Comparison of ENCODE assay signal across 1 cellular context in genomic region chr22:30333707-30334087, GRCh38.
TF ChIP-seq lines count a peak whose summit lies in the region.

No MANE protein-coding gene starts in this region.

TF ChIP-seq in GM12878, 131 proteins besides CTCF, POLR2A, EP300 and RAD21:
- TF ChIP-seq NRF1 (conservative IDR thresholded peaks at IDR 0.05; ENCODE audit: low read depth, low read length) (no peak), CEBPZ (IDR thresholded peaks at IDR 0.05; ENCODE audit: low read depth, low read length) (no peak), NR2C1 (IDR thresholded peaks at IDR 0.05) (no peak), ZNF592 (IDR thresholded peaks at IDR 0.05) (no peak), BRCA1 (IDR thresholded peaks at IDR 0.05; ENCODE audit: low read depth, low read length) (no peak), CHD4 (IDR thresholded peaks at IDR 0.05) (no peak), YY1 (IDR thresholded peaks at IDR 0.05; ENCODE audit: low read depth, low read length) (no peak), SIN3A (IDR thresholded peaks at IDR 0.05; ENCODE audit: low read depth, low read length) (no peak), POU2F2 (IDR thresholded peaks at IDR 0.05; ENCODE audit: borderline replicate concordance, low read depth, low read length) (no peak), NBN (IDR thresholded peaks at IDR 0.05) (no peak), MYB (IDR thresholded peaks at IDR 0.05; ENCODE audit: borderline replicate concordance, low read depth, low read length) (no peak), HCFC1 (IDR thresholded peaks at IDR 0.05; ENCODE audit: low read length) (no peak), IRF5 (IDR thresholded peaks at IDR 0.05; ENCODE audit: borderline replicate concordance) (no peak), ZZZ3 (IDR thresholded peaks at IDR 0.05; ENCODE audit: control insufficient read depth, insufficient read length, low read depth) (no peak), SKIL (IDR thresholded peaks at IDR 0.05; ENCODE audit: low read depth, poor library complexity, severe bottlenecking) (no peak), ZNF622 (IDR thresholded peaks at IDR 0.05) (no peak), USF2 (IDR thresholded peaks at IDR 0.05; ENCODE audit: borderline replicate concordance, low read depth, low read length) (no peak), SP1 (IDR thresholded peaks at IDR 0.05; ENCODE audit: low read depth, low read length) (no peak), TARDBP (IDR thresholded peaks at IDR 0.05; ENCODE audit: borderline replicate concordance) (no peak), MEF2B (IDR thresholded peaks at IDR 0.05; ENCODE audit: partially characterized antibody, poor library complexity, severe bottlenecking) (no peak)
